Comparison of ENCODE assay signal across 12 cellular contexts in the genomic region with DNA sequence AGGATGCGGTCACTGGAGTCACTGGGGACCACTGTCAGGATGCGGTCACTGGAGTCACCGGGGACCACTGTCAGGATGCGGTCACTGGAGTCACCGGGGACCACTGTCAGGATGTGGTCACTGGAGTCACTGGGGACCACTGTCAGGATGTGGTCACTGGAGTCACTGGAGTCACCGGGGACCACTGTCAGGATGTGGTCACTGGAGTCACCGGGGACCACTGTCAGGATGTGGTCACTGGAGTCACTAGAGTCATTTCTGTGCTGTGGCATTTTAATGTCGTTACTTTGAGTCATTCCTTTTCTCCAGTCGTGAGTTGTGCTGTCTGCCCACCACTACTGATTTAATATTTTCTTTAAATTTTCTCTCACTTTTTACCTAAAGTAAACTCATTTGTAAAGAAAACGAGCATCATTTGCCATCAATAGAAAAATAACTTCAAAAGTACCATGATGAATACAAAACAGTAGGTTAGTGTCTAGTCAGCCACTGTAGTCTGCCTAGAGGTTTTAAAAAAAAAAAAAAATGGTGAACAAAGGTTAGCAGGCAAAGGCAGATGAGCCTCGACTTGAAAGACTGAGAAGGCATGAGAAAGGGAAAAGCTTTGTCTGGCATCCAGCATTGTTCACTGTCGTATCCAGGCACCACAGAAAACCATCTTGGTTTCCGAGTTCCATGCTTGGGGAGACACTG.
DNase-seq lines count a peak whose midpoint lies in the region; ATAC-seq lines count a peak whose summit lies in the region.
"Had no signal": no experiment of that assay in that cellular context is flagged by ENCODE, and none has a peak within 500 bp of the region (broad histone marks: within the 10 kb centered on the region; RNA-seq: fewer than 3 reads in every experiment).

No MANE protein-coding gene starts in this region.

- ATAC-seq in HG03045 (IDR thresholded peaks at IDR 0.05; ENCODE audit: unreplicated experiment) (no peak), GM19455 (IDR thresholded peaks at IDR 0.05; ENCODE audit: unreplicated experiment) (no peak)
- ATAC-seq: sciatic nerve had no signal

- peak; percentile 70 for DNase-seq in activated CD4-positive, alpha-beta T cell treated with anti-CD3 and anti-CD28 coated beads for 48 hours
- DNase-seq in activated CD4-positive, alpha-beta T cell treated with anti-CD3 and anti-CD28 coated beads, Interleukin-2, amount 50 U/mL, for 4 hours = no peak
- DNase-seq in SK-MEL-5 (ENCODE audit: low read depth, low spot score) = peak; percentile 5
- DNase-seq in activated naive CD8-positive, alpha-beta T cell treated with anti-CD3 and anti-CD28 coated beads, Interleukin-2, amount 50 U/mL, for 16 hours (ENCODE audit: low read depth, low spot score) = peak; percentile 5
- peak; percentile 5 for DNase-seq in stimulated activated CD8-positive, alpha-beta memory T cell treated with anti-CD3 and anti-CD28 coated beads, Interleukin-7, amount 100 ng/mL, for 4 hours (ENCODE audit: low read depth in 2 of 2)
- DNase-seq in midbrain (lab: John Stamatoyannopoulos, UW) = no peak
- DNase-seq: erythroblast, left ventricle myocardium inferior, SK-N-SH had no signal

- in situ Hi-C loops in SK-MEL-5 (cut with HindIII; ENCODE audit: low pct_unique_long_range_greater_than_20kb, low sequenced_read_pairs) = no loop called here

Comparison
In these comparisons a context has a peak if more than half of its experiments do, and no peak if none do; other contexts are left out.
1. DNase-seq: peak in activated CD4-positive, alpha-beta T cell treated with anti-CD3 and anti-CD28 coated beads for 48 hours (single experiment), SK-MEL-5 (single experiment), activated naive CD8-positive, alpha-beta T cell treated with anti-CD3 and anti-CD28 coated beads, Interleukin-2, amount 50 U/mL, for 16 hours (single experiment) and stimulated activated CD8-positive, alpha-beta memory T cell treated with anti-CD3 and anti-CD28 coated beads, Interleukin-7, amount 100 ng/mL, for 4 hours (2 of 2); none in activated CD4-positive, alpha-beta T cell treated with anti-CD3 and anti-CD28 coated beads, Interleukin-2, amount 50 U/mL, for 4 hours (0 of 2) and midbrain (single experiment).